In the genomic region with DNA sequence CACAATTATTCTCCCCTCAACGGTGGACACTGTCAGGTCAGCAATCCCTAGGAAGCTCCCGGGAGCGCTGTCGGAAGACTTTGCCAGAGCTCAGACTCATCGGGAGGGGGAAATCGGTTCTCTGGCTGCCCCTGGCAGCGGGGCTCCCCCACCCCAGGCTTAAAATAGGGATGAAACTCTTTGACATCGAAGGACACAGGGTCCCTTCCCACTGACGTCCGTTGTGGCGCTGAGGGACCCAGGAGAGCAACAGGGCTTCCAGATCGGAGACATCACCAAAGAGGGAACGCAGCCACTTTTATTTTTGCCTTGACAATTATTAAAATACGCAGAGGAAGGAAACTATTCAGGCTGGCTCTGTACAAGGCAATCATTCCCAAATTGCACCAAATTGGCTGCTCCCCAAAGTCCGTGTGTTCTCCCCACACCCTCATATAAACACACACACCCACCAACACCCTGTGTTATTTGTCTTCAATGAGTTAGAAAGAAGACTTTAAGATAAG, we compare ENCODE assay signal across 8 cellular contexts.
DNase-seq lines count a peak whose midpoint lies in the region; ATAC-seq and TF ChIP-seq lines count a peak whose summit lies in the region.

No MANE protein-coding gene starts in this region.

- no peak overlapping the region for H3K27ac ChIP-seq in DOHH2 (ENCODE audit: low read depth, low read length)
- H3K27ac ChIP-seq in rectal smooth muscle tissue (ENCODE audit: low read depth, low read length): no peak overlapping the region

- H4K20me1 ChIP-seq in DOHH2 (ENCODE audit: control insufficient read depth, insufficient read depth, low read depth, low read length): no peaks in the 10 kb centered on the region

- no peaks in the 10 kb centered on the region for H3K9me2 ChIP-seq in DOHH2 (replicated peaks; ENCODE audit: control insufficient read depth, low read length)

- no peaks in the 10 kb centered on the region for H3F3A ChIP-seq in DOHH2 (ENCODE audit: control insufficient read depth, insufficient read depth)

- DNase-seq in left cardiac atrium: peak; percentile 58
- no peak for DNase-seq in SHP77 treated with DMSO at 0.1 percent for 48 hours (lab: John Stamatoyannopoulos, UW)
- no peak for DNase-seq in NCI-H1694 treated with DMSO at 0.1 percent for 48 hours (lab: John Stamatoyannopoulos, UW)
- no peak for DNase-seq in cerebellum (ENCODE audit: low spot score)

- no peak overlapping the region for H3K9ac ChIP-seq in rectal smooth muscle tissue (ENCODE audit: low read length)

- H3K4me2 ChIP-seq in DOHH2 (ENCODE audit: low read length): no peak overlapping the region

- H3K36me3 ChIP-seq in DOHH2 (ENCODE audit: control insufficient read depth, low read length): no peaks in the 10 kb centered on the region
- no peaks in the 10 kb centered on the region for H3K36me3 ChIP-seq in rectal smooth muscle tissue (ENCODE audit: control insufficient read depth, insufficient read depth, low read length)

- peak; percentile 16 for TF ChIP-seq CTCF in DOHH2 (IDR thresholded peaks at IDR 0.05; ENCODE audit: low read depth, low read length, poor library complexity, severe bottlenecking)

- no peaks in the 10 kb centered on the region for H3K9me3 ChIP-seq in DOHH2 (ENCODE audit: control insufficient read depth, insufficient read depth, low read length)

- intact Hi-C loops in left cardiac atrium (cut with DNase I): loop anchor here in 1 of 2 donors (5.0 kb wide), 2 partner anchors 55 to 310 kb away; a partner anchor contains a TSS

- H3K4me1 ChIP-seq in DOHH2 (ENCODE audit: control insufficient read depth, low read length): no peaks in the 10 kb centered on the region
- H3K4me1 ChIP-seq in rectal smooth muscle tissue (ENCODE audit: control insufficient read depth, insufficient read depth, low read length): peaks cover 4% of the 10 kb centered on the region

- peak; percentile 73 for ATAC-seq in SK-N-SH treated with all-trans-retinoic acid at 6 μM for 48 hours
- ATAC-seq in left cardiac atrium: peak; percentile 73 to 74
- ATAC-seq in HG02798 (IDR thresholded peaks at IDR 0.05; ENCODE audit: poor library complexity, unreplicated experiment): no peak

- H3K79me2 ChIP-seq in DOHH2 (ENCODE audit: control insufficient read depth, low read length): no peaks in the 10 kb centered on the region

- no peaks in the 10 kb centered on the region for H3K27me3 ChIP-seq in DOHH2 (ENCODE audit: control insufficient read depth, low read length)
- H3K27me3 ChIP-seq in rectal smooth muscle tissue (ENCODE audit: control insufficient read depth, insufficient read depth, low read length): peaks cover 3% of the 10 kb centered on the region

- H3K4me3 ChIP-seq in DOHH2 (ENCODE audit: low read length) (no peak overlapping the region), rectal smooth muscle tissue (ENCODE audit: low read length) (peak overlapping the region; percentile 53)

TF ChIP-seq in SK-N-SH treated with all-trans-retinoic acid at 6 μM for 48 hours, 23 proteins besides CTCF, POLR2A, EP300 and RAD21:
- TF ChIP-seq TCF4 (CRISPR knock-in tag; IDR thresholded peaks at IDR 0.05; ENCODE audit: borderline replicate concordance) (no peak), ZFP30 (CRISPR knock-in tag; IDR thresholded peaks at IDR 0.05) (no peak), GLIS3 (CRISPR knock-in tag; IDR thresholded peaks at IDR 0.05) (no peak), ZNF565 (CRISPR knock-in tag; conservative IDR thresholded peaks at IDR 0.05; ENCODE audit: low read depth) (no peak), OSR1 (CRISPR knock-in tag; IDR thresholded peaks at IDR 0.05) (no peak), ZC3H10 (CRISPR knock-in tag; IDR thresholded peaks at IDR 0.05) (no peak), CSDC2 (CRISPR knock-in tag; IDR thresholded peaks at IDR 0.05) (no peak), ZNF8 (CRISPR knock-in tag; IDR thresholded peaks at IDR 0.05) (no peak), ZNF70 (CRISPR knock-in tag; IDR thresholded peaks at IDR 0.05) (no peak), BACH2 (CRISPR knock-in tag; IDR thresholded peaks at IDR 0.05; ENCODE audit: borderline replicate concordance) (no peak), ARNTL (CRISPR knock-in tag; IDR thresholded peaks at IDR 0.05; ENCODE audit: borderline replicate concordance, low read depth) (no peak), RARB (CRISPR knock-in tag; IDR thresholded peaks at IDR 0.05) (no peak), ESRRG (CRISPR knock-in tag; IDR thresholded peaks at IDR 0.05) (no peak), SNAI2 (CRISPR knock-in tag; IDR thresholded peaks at IDR 0.05) (no peak), TOX (CRISPR knock-in tag; IDR thresholded peaks at IDR 0.05; ENCODE audit: borderline replicate concordance) (no peak)
- TF ChIP-seq, protein P1, sequence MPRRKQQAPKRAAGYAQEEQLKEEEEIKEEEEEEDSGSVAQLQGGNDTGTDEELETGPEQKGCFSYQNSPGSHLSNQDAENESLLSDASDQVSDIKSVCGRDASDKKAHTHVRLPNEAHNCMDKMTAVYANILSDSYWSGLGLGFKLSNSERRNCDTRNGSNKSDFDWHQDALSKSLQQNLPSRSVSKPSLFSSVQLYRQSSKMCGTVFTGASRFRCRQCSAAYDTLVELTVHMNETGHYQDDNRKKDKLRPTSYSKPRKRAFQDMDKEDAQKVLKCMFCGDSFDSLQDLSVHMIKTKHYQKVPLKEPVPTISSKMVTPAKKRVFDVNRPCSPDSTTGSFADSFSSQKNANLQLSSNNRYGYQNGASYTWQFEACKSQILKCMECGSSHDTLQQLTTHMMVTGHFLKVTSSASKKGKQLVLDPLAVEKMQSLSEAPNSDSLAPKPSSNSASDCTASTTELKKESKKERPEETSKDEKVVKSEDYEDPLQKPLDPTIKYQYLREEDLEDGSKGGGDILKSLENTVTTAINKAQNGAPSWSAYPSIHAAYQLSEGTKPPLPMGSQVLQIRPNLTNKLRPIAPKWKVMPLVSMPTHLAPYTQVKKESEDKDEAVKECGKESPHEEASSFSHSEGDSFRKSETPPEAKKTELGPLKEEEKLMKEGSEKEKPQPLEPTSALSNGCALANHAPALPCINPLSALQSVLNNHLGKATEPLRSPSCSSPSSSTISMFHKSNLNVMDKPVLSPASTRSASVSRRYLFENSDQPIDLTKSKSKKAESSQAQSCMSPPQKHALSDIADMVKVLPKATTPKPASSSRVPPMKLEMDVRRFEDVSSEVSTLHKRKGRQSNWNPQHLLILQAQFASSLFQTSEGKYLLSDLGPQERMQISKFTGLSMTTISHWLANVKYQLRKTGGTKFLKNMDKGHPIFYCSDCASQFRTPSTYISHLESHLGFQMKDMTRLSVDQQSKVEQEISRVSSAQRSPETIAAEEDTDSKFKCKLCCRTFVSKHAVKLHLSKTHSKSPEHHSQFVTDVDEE (CRISPR knock-in tag; IDR thresholded peaks at IDR 0.05): no peak
